ENCODE assay signal across 27 cellular contexts in the genomic region with DNA sequence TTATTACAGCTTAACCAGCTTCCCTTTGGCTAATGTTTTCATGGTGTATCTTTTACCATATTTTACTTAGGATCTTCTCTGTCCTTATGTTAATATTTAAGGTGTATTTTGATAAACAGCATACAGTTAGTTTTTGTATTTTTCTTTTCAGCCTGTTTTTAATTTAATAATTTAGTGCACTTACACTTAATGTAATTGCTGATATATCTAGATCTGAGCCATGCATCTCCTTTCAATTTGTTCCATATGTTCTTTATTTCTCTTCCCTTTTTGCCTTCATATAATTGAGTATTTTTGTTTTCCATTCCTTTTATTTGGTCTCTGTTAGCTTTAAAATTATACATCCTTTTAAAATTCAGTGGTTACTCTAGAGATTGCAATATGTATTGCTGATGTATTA.
"Had no signal": no experiment of that assay in that cellular context is flagged by ENCODE, and none has a peak within 500 bp of the region (broad histone marks: within the 10 kb centered on the region; RNA-seq: fewer than 3 reads in every experiment).

No MANE protein-coding gene starts in this region.

- H3K27ac Mint-ChIP-seq: dendritic cell treated with granulocyte-macrophage colony-stimulating factor and Interleukin-4, amounts not matched to agents 40 ng/mL and 50 ng/mL, for 4 days; endodermal cell; natural killer cell; progenitor cell of endocrine pancreas; type B pancreatic cell had no signal

- ATAC-seq: esophagus mucosa; gastrocnemius medialis; left ventricle myocardium superior; lower lobe of right lung; natural killer cell; right lobe of liver; stimulated activated naive CD8-positive, alpha-beta T cell treated with anti-CD3 and anti-CD28 coated beads, Interleukin-15, Interleukin-2, amounts not matched to agents 100 U/mL and 50 U/mL, for 24 hours had no signal

- H2AFZ ChIP-seq: parathyroid adenoma had no signal

- FAIRE-seq: keratinocyte had no signal

- H3K27me3 ChIP-seq: colonic mucosa, gastrocnemius medialis, right lobe of liver, testis, tibial artery had no signal

- H3K9me3 Mint-ChIP-seq: dendritic cell treated with granulocyte-macrophage colony-stimulating factor and Interleukin-4, amounts not matched to agents 40 ng/mL and 50 ng/mL, for 4 days; endodermal cell; natural killer cell; type B pancreatic cell had no signal

- H3K4me1 ChIP-seq: colonic mucosa, gastrocnemius medialis, lower lobe of right lung, parathyroid adenoma, right lobe of liver, testis, tibial artery had no signal

- H3K9me3 ChIP-seq: colonic mucosa, gastrocnemius medialis, lower lobe of right lung, right lobe of liver, testis, tibial artery had no signal

- H3K79me2 ChIP-seq: parathyroid adenoma had no signal

- H3K4me1 Mint-ChIP-seq: endodermal cell, natural killer cell had no signal

- H3K27me3 Mint-ChIP-seq: dendritic cell treated with granulocyte-macrophage colony-stimulating factor and Interleukin-4, amounts not matched to agents 40 ng/mL and 50 ng/mL, for 4 days; progenitor cell of endocrine pancreas; type B pancreatic cell had no signal

- H3K9ac ChIP-seq: parathyroid adenoma had no signal

- H3K4me3 ChIP-seq: colonic mucosa, gastrocnemius medialis, lower lobe of right lung, right lobe of liver, smooth muscle cell, testis, tibial artery had no signal

- H3K4me2 ChIP-seq: smooth muscle cell had no signal

- H3K4me3 Mint-ChIP-seq: dendritic cell treated with granulocyte-macrophage colony-stimulating factor and Interleukin-4, amounts not matched to agents 40 ng/mL and 50 ng/mL, for 4 days; endodermal cell; natural killer cell; type B pancreatic cell had no signal

- H3K36me3 ChIP-seq: colonic mucosa had no signal

- H3K27ac ChIP-seq: colonic mucosa, epithelial cell of prostate, gastrocnemius medialis, lower lobe of right lung, parathyroid adenoma, right lobe of liver, testis, tibial artery had no signal

- DNase-seq: colonic mucosa; effector CD8-positive, alpha-beta T cell; endodermal cell; foreskin fibroblast; gastrocnemius medialis; head of caudate nucleus; left ventricle myocardium superior; lower lobe of right lung; natural killer cell; occipital lobe; right lobe of liver; stimulated activated CD4-positive, alpha-beta T cell treated with anti-CD3 and anti-CD28 coated beads, Interleukin-12 subunit alpha, Interleukin-12 subunit beta, amount 100 ng/mL, for 4 hours; stimulated activated CD4-positive, alpha-beta T cell treated with anti-CD3 and anti-CD28 coated beads, Interleukin-1b, Interleukin-23, amount 100 ng/mL, for 48 hours; stimulated activated CD4-positive, alpha-beta T cell treated with anti-CD3 and anti-CD28 coated beads, Interleukin-4, amount 100 ng/mL, for 1 hour; stimulated activated CD8-positive, alpha-beta memory T cell treated with anti-CD3 and anti-CD28 coated beads, Interleukin-4, amount 100 ng/mL, for 48 hours; stimulated activated naive CD8-positive, alpha-beta T cell treated with anti-CD3 and anti-CD28 coated beads, Interleukin-15, Interleukin-2, amounts not matched to agents 100 U/mL and 50 U/mL, for 24 hours; substantia nigra; testis; tibial artery had no signal
